8 cellular contexts compared by ENCODE assay signal in genomic region chr18:23401400-23402347, GRCh38. TPM values are rescaled to one million over a fixed set of nuclear protein-coding genes. Genes with fewer than 3 reads are reported as not detected.
A peak's percentile ranks its signal among the peaks of the same experiment; 100 is the strongest.
DNase-seq lines count a peak whose midpoint lies in the region; ATAC-seq and TF ChIP-seq lines count a peak whose summit lies in the region.

No MANE protein-coding gene starts in this region.

- H3K27ac Mint-ChIP-seq in CD8-positive, alpha-beta T cell = no peak overlapping the region
- H3K27ac Mint-ChIP-seq in mesothelial cell of epicardium = no peak overlapping the region

- H3K4me3 ChIP-seq in H7 (ENCODE audit: insufficient read depth, low read depth, low read length) (no peak overlapping the region), PC-9 (no peak overlapping the region)
- H3K4me3 ChIP-seq in CD8-positive, alpha-beta T cell (ENCODE audit: low read depth, low read length) = no peak overlapping the region

- intact Hi-C loops in PC-9 (cut with micrococcal nuclease; ENCODE audit: unreplicated experiment) = loop anchor here (2.0 kb wide), 2 partner anchors 15 to 71 kb away; no protein-coding TSS in a partner anchor
- intact Hi-C loops in CD8-positive, alpha-beta T cell (cut with DNase I, micrococcal nuclease) = no loop called here

- H3F3A ChIP-seq in PC-9 (ENCODE audit: insufficient read depth, low read depth) = peaks cover 30% of the 10 kb centered on the region

- peaks cover 25% of the 10 kb centered on the region for H3K4me1 Mint-ChIP-seq in CD8-positive, alpha-beta T cell (ENCODE audit: low read depth)
- H3K4me1 Mint-ChIP-seq in mesothelial cell of epicardium = peaks cover 11% of the 10 kb centered on the region

- no peak overlapping the region for H3K4me3 Mint-ChIP-seq in CD8-positive, alpha-beta T cell
- no peak overlapping the region for H3K4me3 Mint-ChIP-seq in mesothelial cell of epicardium

- H4K20me1 ChIP-seq in PC-9 (ENCODE audit: insufficient read depth) = no peaks in the 10 kb centered on the region

- TF ChIP-seq CTCF in PC-9 (conservative IDR thresholded peaks at IDR 0.05) = no peak
- no peak for TF ChIP-seq CTCF in CD8-positive, alpha-beta T cell (IDR thresholded peaks at IDR 0.05)
- no peak for TF ChIP-seq CTCF in mesothelial cell of epicardium (IDR thresholded peaks at IDR 0.05; ENCODE audit: unreplicated experiment)

- no peaks in the 10 kb centered on the region for H3K9me2 ChIP-seq in PC-9 (ENCODE audit: insufficient read depth)

- H3K36me3 ChIP-seq in H7 (replicated peaks; ENCODE audit: control insufficient read depth, insufficient read depth, low read length) (no peaks in the 10 kb centered on the region), PC-9 (ENCODE audit: low read depth) (no peaks in the 10 kb centered on the region)
- H3K36me3 ChIP-seq in CD8-positive, alpha-beta T cell (ENCODE audit: insufficient read depth, low read length) = no peaks in the 10 kb centered on the region

- ATAC-seq in CD8-positive, alpha-beta T cell = no peak

- no peaks in the 10 kb centered on the region for H3K27me3 ChIP-seq in H7 (ENCODE audit: control insufficient read depth, insufficient read depth, low read length)
- H3K27me3 ChIP-seq in PC-9 (ENCODE audit: insufficient read depth, low read depth) = no peaks in the 10 kb centered on the region
- H3K27me3 ChIP-seq in CD8-positive, alpha-beta T cell (ENCODE audit: insufficient read depth, low read length) = no peaks in the 10 kb centered on the region

- H3K9me3 Mint-ChIP-seq in CD8-positive, alpha-beta T cell = peaks cover 2% of the 10 kb centered on the region
- H3K9me3 Mint-ChIP-seq in mesothelial cell of epicardium = peaks cover 6% of the 10 kb centered on the region

- CTCF ChIA-PET in PC-9 (lab: Charles Lee) = interaction anchor here (0.6 kb wide), 2 partner anchors 21 to 23 kb away, joined by 3 read pairs; no protein-coding TSS in a partner anchor
- CTCF ChIA-PET in CD8-positive, alpha-beta T cell (lab: Charles Lee) = interaction anchor here (1.3 to 1.4 kb wide), 2 partner anchors 10 kb away, joined by 5 to 6 read pairs; no protein-coding TSS in a partner anchor

- H3K4me2 ChIP-seq in PC-9 = peak overlapping the region; percentile 40

- no peaks in the 10 kb centered on the region for H3K27me3 Mint-ChIP-seq in CD8-positive, alpha-beta T cell (ENCODE audit: low read depth)
- no peaks in the 10 kb centered on the region for H3K27me3 Mint-ChIP-seq in mesothelial cell of epicardium (ENCODE audit: low read depth)

- POLR2A ChIA-PET in PC-9 (lab: Charles Lee; ENCODE audit: unreplicated experiment) = interaction anchor here (0.6 kb wide), 1 partner anchor 45 kb away, joined by 5 read pairs; no protein-coding TSS in a partner anchor
- POLR2A ChIA-PET in CD8-positive, alpha-beta T cell (lab: Charles Lee) = no interaction called here

- H3K27ac ChIP-seq in PC-9 = peak overlapping the region; percentile 55
- no peak overlapping the region for H3K27ac ChIP-seq in CD8-positive, alpha-beta T cell (ENCODE audit: low read depth, low read length)

- no peaks in the 10 kb centered on the region for H3K9me3 ChIP-seq in PC-9 (ENCODE audit: insufficient read depth, low read depth)
- no peaks in the 10 kb centered on the region for H3K9me3 ChIP-seq in CD8-positive, alpha-beta T cell (ENCODE audit: low read length)

- H2AFZ ChIP-seq in PC-9 = no peak overlapping the region

- DNase-seq in H7 = peak; percentile 57
- DNase-seq in PC-9 = peak; percentile 63 to 83
- peak; percentile 12 for DNase-seq in fibroblast of peridontal ligament (ENCODE audit: extremely low read depth)
- DNase-seq in renal cortical epithelial cell (ENCODE audit: low read depth) = peak; percentile 83
- no peak for DNase-seq in CD8-positive, alpha-beta T cell
- DNase-seq in mesothelial cell of epicardium (ENCODE audit: low spot score in 2 of 2, unreplicated experiment in 2 of 2) = no peak
- no peak for DNase-seq in nucleus accumbens (lab: John Stamatoyannopoulos, UW)
- no peak for DNase-seq in occipital lobe (lab: John Stamatoyannopoulos, UW)

- H3K4me1 ChIP-seq in PC-9 (replicated peaks; ENCODE audit: insufficient read depth) = peaks cover 49% of the 10 kb centered on the region
- H3K4me1 ChIP-seq in CD8-positive, alpha-beta T cell (ENCODE audit: insufficient read depth, low read length) = peaks cover 10% of the 10 kb centered on the region

- no peaks in the 10 kb centered on the region for H3K79me2 ChIP-seq in PC-9 (ENCODE audit: low read depth)

- H3K36me3 Mint-ChIP-seq in CD8-positive, alpha-beta T cell = peaks cover 6% of the 10 kb centered on the region
- H3K36me3 Mint-ChIP-seq in mesothelial cell of epicardium = peaks cover 11% of the 10 kb centered on the region

- BruUV-seq in PC-9 (replicated peaks; lab: Mats Ljungman, UMichigan) = no TSS peak

RNA-seq across cellular contexts. Expression of gene RIOK3, which starts 51.4 kb away (rescaled TPM):
- 23.1 and 44.6 TPM in 2 replicates for total RNA-seq in H7 (2014; rRNA removed; shearing (Covaris generic))
- 34.1 and 39.9 TPM in 2 replicates for total RNA-seq in PC-9 (2021)
- 59.2 and 102 TPM in 2 replicates for total RNA-seq in renal cortical epithelial cell
- 100 to 1,000 TPM; 159 to 185 TPM for total RNA-seq in CD8-positive, alpha-beta T cell
- 41.7 to 44.2 TPM (median 42.0 TPM) in 3 replicates for total RNA-seq in mesothelial cell of epicardium
- total RNA-seq in occipital lobe = 55.7 TPM

Comparison
In these comparisons a context has a peak if more than half of its experiments do, and no peak if none do; other contexts are left out.
1. DNase-seq: peak in H7 (single experiment), PC-9 (2 of 2), fibroblast of peridontal ligament (single experiment) and renal cortical epithelial cell (single experiment); none in CD8-positive, alpha-beta T cell (0 of 7), mesothelial cell of epicardium (0 of 2), nucleus accumbens (0 of 56) and occipital lobe (single experiment).